Comparison of ENCODE assay signal across 16 cellular contexts in genomic region chr5:65261499-65261898, GRCh38.
DNase-seq lines count a peak whose midpoint lies in the region; ATAC-seq, FAIRE-seq and TF ChIP-seq lines count a peak whose summit lies in the region.
"Had no signal": no experiment of that assay in that cellular context is flagged by ENCODE, and none has a peak within 500 bp of the region (broad histone marks: within the 10 kb centered on the region; RNA-seq: fewer than 3 reads in every experiment).

No MANE protein-coding gene starts in this region.

- 10% methylated on average over 1 of the region's 1 CpG for WGBS in K562 (ENCODE audit: insufficient coverage, low coverage, missing lambda C conversion rate)

- FAIRE-seq in K562 (lab: Jason Lieb, UNC), result no peak
- FAIRE-seq: H1, HepG2, RCC 7860 had no signal

- TF ChIP-seq CTCF in K562 (IDR thresholded peaks at IDR 0.05 in 2 of 3, conservative IDR thresholded peaks at IDR 0.05 in 1 of 3; ENCODE audit: insufficient read depth in 2 of 3, low read depth in 1 of 3, low read length in 3 of 3), result no peak

- in situ Hi-C loops in K562 (cut with MboI), result no loop called here

- H3K9me1 ChIP-seq in K562 (ENCODE audit: control insufficient read depth, insufficient read depth, low read length), result no peaks in the 10 kb centered on the region

- peak overlapping the region; percentile 54; the same call in 1 of the 2 replicates for H3K27ac ChIP-seq in ACC112 (ENCODE audit: low read depth, low read length)
- no peak overlapping the region for H3K27ac ChIP-seq in K562 (ENCODE audit: extremely low read depth, low read depth, low read length)
- H3K27ac ChIP-seq: C4-2B had no signal

- no peak for TF ChIP-seq POLR2A in K562 (conservative IDR thresholded peaks at IDR 0.05)

- POLR2A ChIA-PET in K562 (lab: Yijun Ruan, JAX), result interaction anchor here (2.0 kb wide), 1 partner anchor 10 kb away, joined by 5 read pairs; no protein-coding TSS in a partner anchor

- H2AFZ ChIP-seq in ACC112 (ENCODE audit: low read length, unreplicated experiment) (no peak overlapping the region), K562 (ENCODE audit: low read depth, low read length) (no peak overlapping the region)

- H3K79me2 ChIP-seq in ACC112 (ENCODE audit: control insufficient read depth, insufficient read depth, low read length, unreplicated experiment) (no peaks in the 10 kb centered on the region), K562 (ENCODE audit: control insufficient read depth, insufficient read depth, low read length) (no peaks in the 10 kb centered on the region)

- H3K4me3 ChIP-seq in ACC112 (ENCODE audit: low read depth, low read length) (no peak overlapping the region), K562 (no peak overlapping the region)

- H3K4me2 ChIP-seq in K562 (ENCODE audit: insufficient read depth, low read length), result no peak overlapping the region

- TF ChIP-seq EP300 in K562 (IDR thresholded peaks at IDR 0.05; ENCODE audit: low read length), result no peak

- BruUV-seq in K562 (replicated peaks; lab: Mats Ljungman, UMichigan), result no TSS peak

- H3K36me3 ChIP-seq in ACC112 (ENCODE audit: insufficient read depth, low read length) (peaks cover 7% of the 10 kb centered on the region; the same call in 1 of the 2 replicates), K562 (ENCODE audit: control insufficient read depth, insufficient read depth, low read length) (no peaks in the 10 kb centered on the region)

- CTCF ChIA-PET in K562 (lab: Yijun Ruan, JAX; ENCODE audit: low intra/inter-chr PET ratio), result no interaction called here

- H3K4me1 ChIP-seq in ACC112 (ENCODE audit: control insufficient read depth, insufficient read depth, low read length, unreplicated experiment), result peaks cover 23% of the 10 kb centered on the region
- peaks cover 0 to 3% of the 10 kb centered on the region in 2 experiments; a peak in 3 of 5 replicates for H3K4me1 ChIP-seq in K562 (replicated peaks in 1 of 2; ENCODE audit: control insufficient read depth in 2 of 2, insufficient read depth in 2 of 2, low read length in 2 of 2)

- H3K27me3 ChIP-seq in ACC112 (ENCODE audit: insufficient read depth, low read length) (no peaks in the 10 kb centered on the region), K562 (ENCODE audit: control insufficient read depth in 2 of 2, insufficient read depth in 2 of 2, low read length in 2 of 2) (no peaks in the 10 kb centered on the region)

- no peaks in the 10 kb centered on the region for H4K20me1 ChIP-seq in K562 (replicated peaks; ENCODE audit: control insufficient read depth, insufficient read depth, low read length)

- no peak for TF ChIP-seq RAD21 in K562 (CRISPR knock-in tag; conservative IDR thresholded peaks at IDR 0.05 in 1 of 2, IDR thresholded peaks at IDR 0.05 in 1 of 2)

- no peak overlapping the region for H3K9ac ChIP-seq in K562 (ENCODE audit: insufficient read depth in 1 of 2, low read depth in 2 of 2, low read length in 2 of 2)

- intact Hi-C loops in K562 (cut with micrococcal nuclease), result loop anchor here (10.0 kb wide), 1 partner anchor 213 kb away; no protein-coding TSS in a partner anchor

- no peaks in the 10 kb centered on the region for H3K9me3 ChIP-seq in K562 (replicated peaks; ENCODE audit: control insufficient read depth, insufficient read depth, low read depth, low read length)

- peak; percentile 12 for DNase-seq in MV-4-11 (lab: John Stamatoyannopoulos, UW)
- DNase-seq in K562 (ENCODE audit: extremely low read depth in 1 of 4, low spot score in 3 of 4), result no peak
- peak; percentile 8 for DNase-seq in iris pigment epithelial cell (ENCODE audit: low read depth)
- no peak for DNase-seq in SW 1271 (lab: John Stamatoyannopoulos, UW)
- no peak for DNase-seq in NCI-H510A treated with DMSO at 0.1 percent for 48 hours (lab: John Stamatoyannopoulos, UW)
- DNase-seq: Karpas-422, MM.1S, NCI-H1930, NCI-H2171 had no signal

- ATAC-seq in K562 (no peak), GM21786 (IDR thresholded peaks at IDR 0.05; ENCODE audit: unreplicated experiment) (no peak), GM18867 (IDR thresholded peaks at IDR 0.05; ENCODE audit: unreplicated experiment) (no peak)
- ATAC-seq: HepG2 had no signal

TF ChIP-seq in K562, 482 proteins besides CTCF, POLR2A, EP300 and RAD21:
- TF ChIP-seq MAX (CRISPR knock-in tag; IDR thresholded peaks at IDR 0.05), result no peak
- 0 out of 2 replicates have a peak, but pooled peaks have one; percentile 16 for TF ChIP-seq ZNF512 (tag; IDR thresholded peaks at IDR 0.05)
- TF ChIP-seq NCOR1 (IDR thresholded peaks at IDR 0.05), result no peak

Comparison
In these comparisons a context has a peak if more than half of its experiments do, and no peak if none do; other contexts are left out.
1. DNase-seq: peak in MV-4-11 (single experiment) and iris pigment epithelial cell (single experiment); none in K562 (0 of 4), SW 1271 (0 of 2) and NCI-H510A treated with DMSO at 0.1 percent for 48 hours (single experiment).